In genomic region chr3:81760215-81760614, GRCh38 we compare ENCODE assay signal across 8 cellular contexts.
DNase-seq lines count a peak whose midpoint lies in the region; ATAC-seq and TF ChIP-seq lines count a peak whose summit lies in the region.

No MANE protein-coding gene starts in this region.

- peak overlapping the region; percentile 88 for H3K4me3 Mint-ChIP-seq in dendritic cell treated with granulocyte-macrophage colony-stimulating factor and Interleukin-4, amounts not matched to agents 40 ng/mL and 50 ng/mL, for 4 days
- H3K4me3 Mint-ChIP-seq in nephron, result peak overlapping the region; percentile 92 to 97 (median 97)

- H3K9me2 ChIP-seq in Loucy (replicated peaks; ENCODE audit: low read depth, low read length), result no peaks in the 10 kb centered on the region

- H3K36me3 ChIP-seq in BLaER1 (peaks cover 32% of the 10 kb centered on the region), Loucy (ENCODE audit: insufficient read depth, low read length) (peaks cover 10% of the 10 kb centered on the region; the same call in 1 of the 2 replicates)

- DNase-seq in activated effector memory CD4-positive, alpha-beta T cell treated with Interleukin-2 at 50 U/mL for 16 hours, result no peak
- DNase-seq in MV-4-11 (lab: John Stamatoyannopoulos, UW), result no peak

- H3K9me3 ChIP-seq in BLaER1 (peaks cover 35% of the 10 kb centered on the region), Loucy (ENCODE audit: insufficient read depth, low read depth, low read length) (peaks cover 6% of the 10 kb centered on the region; the same call in 1 of the 2 replicates)

- H3K4me3 ChIP-seq in BLaER1 (peak overlapping the region; percentile 72), Loucy (ENCODE audit: low read length, poor library complexity, severe bottlenecking) (peak overlapping the region; percentile 76)

- H3K4me2 ChIP-seq in BLaER1 (peak overlapping the region; percentile 78), Loucy (ENCODE audit: low read depth, low read length, poor library complexity, severe bottlenecking) (peak overlapping the region; percentile 79)

- H3K9ac ChIP-seq in BLaER1 (peak overlapping the region; percentile 97), Loucy (ENCODE audit: low read depth, low read length, poor library complexity, severe bottlenecking) (peak overlapping the region; percentile 86)

- H3K27me3 Mint-ChIP-seq in dendritic cell treated with granulocyte-macrophage colony-stimulating factor and Interleukin-4, amounts not matched to agents 40 ng/mL and 50 ng/mL, for 4 days, result no peaks in the 10 kb centered on the region
- no peaks in the 10 kb centered on the region for H3K27me3 Mint-ChIP-seq in nephron (ENCODE audit: low read depth)

- TF ChIP-seq CTCF in Loucy (conservative IDR thresholded peaks at IDR 0.05; ENCODE audit: low read length) (no peak), nephron (IDR thresholded peaks at IDR 0.05; ENCODE audit: unreplicated experiment in 3 of 3) (no peak)

- peak overlapping the region; percentile 98 for H3K27ac Mint-ChIP-seq in dendritic cell treated with granulocyte-macrophage colony-stimulating factor and Interleukin-4, amounts not matched to agents 40 ng/mL and 50 ng/mL, for 4 days
- H3K27ac Mint-ChIP-seq in nephron, result peak overlapping the region; percentile 96 to 99 (median 99)

- peak overlapping the region; percentile 98 for H3K27ac ChIP-seq in BLaER1

- peaks cover 52% of the 10 kb centered on the region for H3K79me2 ChIP-seq in Loucy (ENCODE audit: insufficient read depth, low read length)

- H3K27me3 ChIP-seq in BLaER1, result no peaks in the 10 kb centered on the region
- H3K27me3 ChIP-seq in Loucy (ENCODE audit: insufficient read depth, low read length, poor library complexity, severe bottlenecking), result no peaks in the 10 kb centered on the region

- 0 out of 2 replicates have a peak, but pooled peaks cover 3% of the 10 kb centered on the region for H3F3A ChIP-seq in Loucy (ENCODE audit: low read depth)

- ATAC-seq in GM21723 (IDR thresholded peaks at IDR 0.05; ENCODE audit: unreplicated experiment) (no peak), GM19035 (IDR thresholded peaks at IDR 0.05; ENCODE audit: unreplicated experiment) (no peak)

- H4K20me1 ChIP-seq in BLaER1 (no peaks in the 10 kb centered on the region), Loucy (ENCODE audit: insufficient read depth, low read length, poor library complexity, severe bottlenecking) (peaks cover 3% of the 10 kb centered on the region)

- H3K9me3 Mint-ChIP-seq in dendritic cell treated with granulocyte-macrophage colony-stimulating factor and Interleukin-4, amounts not matched to agents 40 ng/mL and 50 ng/mL, for 4 days, result peaks cover under 1% of the 10 kb centered on the region
- H3K9me3 Mint-ChIP-seq in nephron, result peaks cover 4% of the 10 kb centered on the region

- H3K4me1 ChIP-seq in BLaER1 (peaks cover 64% of the 10 kb centered on the region), Loucy (ENCODE audit: insufficient read depth, low read length, poor library complexity, severe bottlenecking) (peaks cover 55% of the 10 kb centered on the region)

- peaks cover 26% of the 10 kb centered on the region for H3K4me1 Mint-ChIP-seq in dendritic cell treated with granulocyte-macrophage colony-stimulating factor and Interleukin-4, amounts not matched to agents 40 ng/mL and 50 ng/mL, for 4 days (ENCODE audit: low read depth)
- peaks cover 26% of the 10 kb centered on the region for H3K4me1 Mint-ChIP-seq in nephron

- intact Hi-C loops in dendritic cell treated with granulocyte-macrophage colony-stimulating factor and Interleukin-4, amounts not matched to agents 40 ng/mL and 50 ng/mL, for 4 days (cut with micrococcal nuclease), result loop anchor here (5.0 kb wide), 2 partner anchors 77 to 372 kb away; no protein-coding TSS in a partner anchor

- H3K36me3 Mint-ChIP-seq in dendritic cell treated with granulocyte-macrophage colony-stimulating factor and Interleukin-4, amounts not matched to agents 40 ng/mL and 50 ng/mL, for 4 days (ENCODE audit: low read depth), result peaks cover 29% of the 10 kb centered on the region
- peaks cover 46% of the 10 kb centered on the region for H3K36me3 Mint-ChIP-seq in nephron (ENCODE audit: low read depth)

- H2AFZ ChIP-seq in Loucy (ENCODE audit: low read length), result peak overlapping the region; percentile 76; the same call in 1 of the 2 replicates
